9 cellular contexts compared by ENCODE assay signal in genomic region chr10:119655566-119656001, GRCh38. TPM values are rescaled to one million over a fixed set of nuclear protein-coding genes. Genes with fewer than 3 reads are reported as not detected.
A peak's percentile ranks its signal among the peaks of the same experiment; 100 is the strongest.
DNase-seq lines count a peak whose midpoint lies in the region; ATAC-seq and TF ChIP-seq lines count a peak whose summit lies in the region.
"Had no signal": no experiment of that assay in that cellular context is flagged by ENCODE, and none has a peak within 500 bp of the region (broad histone marks: within the 10 kb centered on the region; RNA-seq: fewer than 3 reads in every experiment).

No MANE protein-coding gene starts in this region.

- no peak for TF ChIP-seq CTCF in AG04450 (IDR thresholded peaks at IDR 0.05; ENCODE audit: low read depth, low read length)
- TF ChIP-seq CTCF in right atrium auricular region (IDR thresholded peaks at IDR 0.05), result no peak

- no peaks in the 10 kb centered on the region for H3K27me3 ChIP-seq in AG04450 (ENCODE audit: control insufficient read depth, insufficient read depth, low read length)
- H3K27me3 ChIP-seq in right atrium auricular region, result no peaks in the 10 kb centered on the region

- H3K36me3 Mint-ChIP-seq in activated naive CD8-positive, alpha-beta T cell treated with anti-CD3 and anti-CD28 coated beads, Interleukin-2, amount 10 ng/mL, durations not matched to agents 7 days and 5 days, result no peaks in the 10 kb centered on the region

- H3K9me3 ChIP-seq in AG04450 (ENCODE audit: control insufficient read depth, insufficient read depth, low read length) (peaks cover 4% of the 10 kb centered on the region; the same call in 1 of the 2 replicates), right atrium auricular region (no peaks in the 10 kb centered on the region)

- ATAC-seq in activated naive CD8-positive, alpha-beta T cell treated with anti-CD3 and anti-CD28 coated beads, Interleukin-2, amount 10 ng/mL, durations not matched to agents 7 days and 5 days (ENCODE audit: low read depth), result no peak
- ATAC-seq in GM19324 (IDR thresholded peaks at IDR 0.05; ENCODE audit: low FRiP score, unreplicated experiment), result no peak

- peaks cover 5% of the 10 kb centered on the region for H3K36me3 ChIP-seq in right atrium auricular region

- H3K4me1 Mint-ChIP-seq in activated naive CD8-positive, alpha-beta T cell treated with anti-CD3 and anti-CD28 coated beads, Interleukin-2, amount 10 ng/mL, durations not matched to agents 7 days and 5 days, result peaks cover 37% of the 10 kb centered on the region

- H3K27ac Mint-ChIP-seq in activated naive CD8-positive, alpha-beta T cell treated with anti-CD3 and anti-CD28 coated beads, Interleukin-2, amount 10 ng/mL, durations not matched to agents 7 days and 5 days, result peak overlapping the region; percentile 81
- H3K27ac Mint-ChIP-seq: dendritic cell treated with granulocyte-macrophage colony-stimulating factor and Interleukin-4, amounts not matched to agents 40 ng/mL and 50 ng/mL, for 4 days had no signal

- H3K27me3 Mint-ChIP-seq in activated naive CD8-positive, alpha-beta T cell treated with anti-CD3 and anti-CD28 coated beads, Interleukin-2, amount 10 ng/mL, durations not matched to agents 7 days and 5 days, result no peaks in the 10 kb centered on the region

- peak overlapping the region; percentile 46 for H3K4me3 ChIP-seq in AG04450 (ENCODE audit: low read depth, low read length)
- peak overlapping the region; percentile 3 to 93 for H3K4me3 ChIP-seq in right atrium auricular region

- H3K4me3 Mint-ChIP-seq in activated naive CD8-positive, alpha-beta T cell treated with anti-CD3 and anti-CD28 coated beads, Interleukin-2, amount 10 ng/mL, durations not matched to agents 7 days and 5 days, result peak overlapping the region; percentile 65
- H3K4me3 Mint-ChIP-seq: dendritic cell treated with granulocyte-macrophage colony-stimulating factor and Interleukin-4, amounts not matched to agents 40 ng/mL and 50 ng/mL, for 4 days had no signal

- POLR2A ChIA-PET in AG04450 (lab: Yijun Ruan, JAX), result interaction anchor here (2.3 kb wide), 1 partner anchor 8 kb away, joined by 6 read pairs; no protein-coding TSS in a partner anchor
- POLR2A ChIA-PET in activated naive CD8-positive, alpha-beta T cell treated with anti-CD3 and anti-CD28 coated beads, Interleukin-2, amount 10 ng/mL, durations not matched to agents 7 days and 5 days (lab: Charles Lee), result interaction anchor here (1.2 kb wide), 1 partner anchor 11 kb away, joined by 3 read pairs; no protein-coding TSS in a partner anchor

- H3K4me1 ChIP-seq in right atrium auricular region, result peaks cover 0 to 80% of the 10 kb centered on the region in 2 donors

- H3K27ac ChIP-seq in AG04450 (ENCODE audit: low read depth, low read length) (peak overlapping the region; percentile 80), right atrium auricular region (peak overlapping the region; percentile 99)

- CTCF ChIA-PET in AG04450 (lab: Charles Lee), result interaction anchor here (1.0 kb wide), 1 partner anchor 206 kb away, joined by 3 read pairs; no protein-coding TSS in a partner anchor

- no peaks in the 10 kb centered on the region for H3K9me3 Mint-ChIP-seq in activated naive CD8-positive, alpha-beta T cell treated with anti-CD3 and anti-CD28 coated beads, Interleukin-2, amount 10 ng/mL, durations not matched to agents 7 days and 5 days
- H3K9me3 Mint-ChIP-seq: dendritic cell treated with granulocyte-macrophage colony-stimulating factor and Interleukin-4, amounts not matched to agents 40 ng/mL and 50 ng/mL, for 4 days had no signal

- DNase-seq in AG04450 (ENCODE audit: low read depth, low spot score), result peak; percentile 30
- DNase-seq in RPMI7951 (ENCODE audit: low read depth), result peak; percentile 77
- no peak for DNase-seq in activated naive CD8-positive, alpha-beta T cell treated with anti-CD3 and anti-CD28 coated beads, Interleukin-2, amount 10 ng/mL, durations not matched to agents 7 days and 5 days
- peak; percentile 85 for DNase-seq in right atrium auricular region (ENCODE audit: low spot score)
- DNase-seq in stimulated activated CD8-positive, alpha-beta memory T cell treated with anti-CD3 and anti-CD28 coated beads, Interleukin-4, amount 100 ng/mL, for 48 hours, result peak; percentile 63
- no peak for DNase-seq in SKM-1 treated with dmso at 0.1 percent for 144 hours (lab: John Stamatoyannopoulos, UW; ENCODE audit: unreplicated experiment)
- DNase-seq in NCI-H1417 (lab: John Stamatoyannopoulos, UW), result no peak

RNA-seq across cellular contexts. Expression of gene BAG3, which starts 4.4 kb away (rescaled TPM):
- polyA plus RNA-seq in AG04450 (2011; rRNA removed), result 12.7 and 20.1 TPM in 2 replicates
- 12.1 and 15.8 TPM in 2 replicates for polyA minus RNA-seq in AG04450 (2011; rRNA and poly(A)+ RNA removed)
- total RNA-seq in RPMI7951 (2014; rRNA removed; shearing (Covaris generic)), result 13.9 and 15.2 TPM in 2 replicates
- 10 to 100 TPM; 14.5 to 15.0 TPM for total RNA-seq in activated naive CD8-positive, alpha-beta T cell treated with anti-CD3 and anti-CD28 coated beads, Interleukin-2, amount 10 ng/mL, durations not matched to agents 7 days and 5 days
- total RNA-seq in right atrium auricular region, result 100 to 1,000 TPM; 126 to 152 TPM

RNA-seq across cellular contexts. Expression of gene TIAL1, which starts 58.8 kb away (rescaled TPM):
- polyA plus RNA-seq in AG04450 (2011; rRNA removed), result 86.0 and 113 TPM in 2 replicates
- polyA minus RNA-seq in AG04450 (2011; rRNA and poly(A)+ RNA removed), result 58.3 and 83.4 TPM in 2 replicates
- 33.2 and 45.2 TPM in 2 replicates for total RNA-seq in RPMI7951 (2014; rRNA removed; shearing (Covaris generic))
- 100 to 1,000 TPM; 192 to 199 TPM for total RNA-seq in activated naive CD8-positive, alpha-beta T cell treated with anti-CD3 and anti-CD28 coated beads, Interleukin-2, amount 10 ng/mL, durations not matched to agents 7 days and 5 days
- total RNA-seq in right atrium auricular region, result 10 to 100 TPM; 32.5 to 39.2 TPM

Comparison
In these comparisons a context has a peak if more than half of its experiments do, and no peak if none do; other contexts are left out.
1. DNase-seq: peak in AG04450 (single experiment), RPMI7951 (single experiment), right atrium auricular region (single experiment) and stimulated activated CD8-positive, alpha-beta memory T cell treated with anti-CD3 and anti-CD28 coated beads, Interleukin-4, amount 100 ng/mL, for 48 hours (single experiment); none in activated naive CD8-positive, alpha-beta T cell treated with anti-CD3 and anti-CD28 coated beads, Interleukin-2, amount 10 ng/mL, durations not matched to agents 7 days and 5 days (single experiment), SKM-1 treated with dmso at 0.1 percent for 144 hours (single experiment) and NCI-H1417 (0 of 3).